24 cellular contexts compared by ENCODE assay signal in the genomic region with DNA sequence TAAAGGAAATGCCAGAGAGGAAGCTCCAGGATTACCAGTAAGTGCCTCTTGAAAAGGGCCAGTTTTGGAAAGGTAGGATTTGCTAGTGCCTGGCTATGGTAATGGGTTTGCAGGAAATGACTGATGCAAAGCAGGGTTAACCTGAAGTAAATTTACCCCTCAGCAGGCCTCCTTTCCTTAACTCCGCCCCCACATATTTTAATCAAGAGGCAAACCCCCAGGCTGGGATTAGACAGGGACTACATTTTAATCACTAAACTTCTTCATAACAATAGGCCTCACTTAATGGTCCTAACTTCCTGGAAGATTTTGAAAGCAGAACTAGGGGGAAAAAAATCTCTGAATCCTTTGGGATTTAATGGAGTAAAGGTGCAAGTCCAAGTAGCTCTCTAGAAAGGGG. TPM values are rescaled to one million over a fixed set of nuclear protein-coding genes. Genes with fewer than 3 reads are reported as not detected.
"Had no signal": no experiment of that assay in that cellular context is flagged by ENCODE, and none has a peak within 500 bp of the region (broad histone marks: within the 10 kb centered on the region; RNA-seq: fewer than 3 reads in every experiment).

No MANE protein-coding gene starts in this region.

- H3K9me3 ChIP-seq: heart left ventricle, mucosa of descending colon, neutrophil, spleen, tibial artery, upper lobe of left lung, vagina had no signal

- DNase-seq: effector CD4-positive, alpha-beta T cell; heart left ventricle; hippocampal formation; islet precursor cell; mammary epithelial cell; mucosa of descending colon; naive thymus-derived CD8-positive, alpha-beta T cell; posterior cingulate gyrus; spleen; stimulated activated CD4-positive, alpha-beta T cell treated with anti-CD3 and anti-CD28 coated beads, Interleukin-15, amount 100 ng/mL, for 24 hours; stimulated activated CD4-positive, alpha-beta T cell treated with anti-CD3 and anti-CD28 coated beads, Interleukin-1b, Interleukin-23, amount 100 ng/mL, for 48 hours; stimulated activated CD4-positive, alpha-beta T cell treated with anti-CD3 and anti-CD28 coated beads, Interleukin-4, amount 100 ng/mL, for 24 hours; tibial artery; upper lobe of left lung had no signal

- ATAC-seq: esophagus mucosa; heart left ventricle; left lobe of liver; mucosa of descending colon; naive thymus-derived CD8-positive, alpha-beta T cell; sciatic nerve; stimulated activated memory B cell treated with anti-CD40 and anti-IgM and Interleukin-4, amounts not matched to agents 10 μg/mL and 1 μg/mL and 100 μg/mL, for 72 hours had no signal

- H3K4me3 ChIP-seq: coronary artery, heart left ventricle, mucosa of descending colon, spleen, tibial artery, upper lobe of left lung, vagina had no signal

- H3K36me3 ChIP-seq: heart left ventricle, neutrophil, spleen, tibial artery, upper lobe of left lung, vagina had no signal

- H3K27ac ChIP-seq: coronary artery, heart left ventricle, neutrophil, spleen, tibial artery, upper lobe of left lung, vagina had no signal

- H3K4me1 ChIP-seq: tibial artery, upper lobe of left lung, vagina had no signal

- H3K27me3 ChIP-seq: heart left ventricle, neutrophil, spleen, tibial artery, upper lobe of left lung, vagina had no signal

RNA-seq across cellular contexts. Expression of a gene that starts 10.2 kb away (rescaled TPM):
- total RNA-seq: dermis microvascular lymphatic vessel endothelial cell; glomerular endothelial cell; naive thymus-derived CD8-positive, alpha-beta T cell; pulmonary artery endothelial cell had no signal
- polyA plus RNA-seq: naive thymus-derived CD8-positive, alpha-beta T cell had no signal
